8 cellular contexts compared by ENCODE assay signal in the genomic region with DNA sequence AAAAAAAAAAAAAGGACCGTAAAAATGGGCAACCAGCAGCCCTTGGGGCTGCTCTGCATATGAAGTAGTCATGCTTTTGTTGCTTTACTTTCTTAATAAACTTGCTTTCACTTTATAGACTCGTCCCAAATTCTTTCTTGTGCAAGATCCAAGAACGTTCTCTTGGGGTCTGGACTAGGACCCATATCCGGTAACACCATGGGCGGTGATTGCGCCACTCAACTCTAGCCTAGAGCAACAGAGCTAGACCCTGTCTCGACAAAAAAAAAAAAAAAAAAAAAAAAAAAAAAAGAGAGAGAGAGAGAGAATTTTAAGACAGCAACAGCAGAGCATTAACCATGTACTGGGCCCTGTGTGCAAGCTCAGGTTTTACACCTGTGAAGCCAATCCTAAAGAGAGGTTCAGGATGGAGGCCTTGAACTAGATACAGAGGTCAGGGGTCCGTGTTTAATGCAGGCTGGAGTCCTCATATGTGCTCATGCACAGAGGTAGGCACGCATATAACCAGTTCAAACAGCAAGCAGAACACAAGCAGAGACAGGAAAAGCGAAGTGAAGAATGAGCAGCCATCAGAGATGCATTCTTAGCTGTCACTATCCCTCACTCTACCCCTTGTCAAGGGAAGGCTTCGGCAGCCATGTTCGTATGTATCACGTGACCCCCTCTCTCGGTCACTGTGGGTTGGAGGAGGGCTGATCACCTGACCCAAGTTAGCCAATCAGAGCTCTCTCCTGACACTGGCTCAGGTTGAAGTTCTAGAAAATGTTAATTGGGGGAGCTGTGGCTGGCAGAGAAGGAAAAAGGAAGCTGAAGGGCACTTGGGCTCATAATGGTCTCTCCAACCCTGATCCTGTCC. TPM values are rescaled to one million over a fixed set of nuclear protein-coding genes. Genes with fewer than 3 reads are reported as not detected.
DNase-seq lines count a peak whose midpoint lies in the region; ATAC-seq and TF ChIP-seq lines count a peak whose summit lies in the region.

No MANE protein-coding gene starts in this region.

- DNase-seq in Right ventricle myocardium inferior (ENCODE audit: missing footprints) (peak; percentile 68), left ventricle myocardium inferior (no peak), fibroblast of pulmonary artery (ENCODE audit: low read depth) (peak; percentile 26), type B pancreatic cell (ENCODE audit: extremely low spot score, unreplicated experiment) (no peak)
- peak; percentile 17 to 52 for DNase-seq in stimulated activated naive CD8-positive, alpha-beta T cell treated with anti-CD3 and anti-CD28 coated beads, Interleukin-15, amount 100 ng/mL, for 72 hours

- H3K9me3 Mint-ChIP-seq in stimulated activated naive CD8-positive, alpha-beta T cell treated with anti-CD3 and anti-CD28 coated beads, Interleukin-15, amount 100 ng/mL, for 72 hours: no peaks in the 10 kb centered on the region
- no peaks in the 10 kb centered on the region for H3K9me3 Mint-ChIP-seq in type B pancreatic cell

- H3F3A ChIP-seq in OCI-LY1 (ENCODE audit: insufficient read depth, low read length): no peaks in the 10 kb centered on the region

- H3K27ac ChIP-seq in left ventricle myocardium inferior (replicated peaks) (no peak overlapping the region), OCI-LY1 (ENCODE audit: low read depth, low read length, poor library complexity, severe bottlenecking) (no peak overlapping the region)

- H3K27me3 Mint-ChIP-seq in stimulated activated naive CD8-positive, alpha-beta T cell treated with anti-CD3 and anti-CD28 coated beads, Interleukin-15, amount 100 ng/mL, for 72 hours: peaks cover 9% of the 10 kb centered on the region
- H3K27me3 Mint-ChIP-seq in type B pancreatic cell: no peaks in the 10 kb centered on the region

- no peaks in the 10 kb centered on the region for H3K9me2 ChIP-seq in OCI-LY1 (ENCODE audit: low read depth, low read length)

- H3K4me1 Mint-ChIP-seq in stimulated activated naive CD8-positive, alpha-beta T cell treated with anti-CD3 and anti-CD28 coated beads, Interleukin-15, amount 100 ng/mL, for 72 hours: peaks cover 11% of the 10 kb centered on the region
- H3K4me1 Mint-ChIP-seq in type B pancreatic cell (ENCODE audit: unreplicated experiment): peaks cover 6% of the 10 kb centered on the region

- no peak overlapping the region for H3K27ac Mint-ChIP-seq in stimulated activated naive CD8-positive, alpha-beta T cell treated with anti-CD3 and anti-CD28 coated beads, Interleukin-15, amount 100 ng/mL, for 72 hours
- H3K27ac Mint-ChIP-seq in type B pancreatic cell: no peak overlapping the region

- peak; percentile 49 for ATAC-seq in Right ventricle myocardium inferior
- peak; percentile 45 for ATAC-seq in stimulated activated naive CD8-positive, alpha-beta T cell treated with anti-CD3 and anti-CD28 coated beads, Interleukin-15, amount 100 ng/mL, for 72 hours
- ATAC-seq in GM21515 (IDR thresholded peaks at IDR 0.05; ENCODE audit: unreplicated experiment): no peak
- ATAC-seq in HG03442 (IDR thresholded peaks at IDR 0.05; ENCODE audit: unreplicated experiment): no peak

- H3K27me3 ChIP-seq in left ventricle myocardium inferior (ENCODE audit: low read depth): no peaks in the 10 kb centered on the region
- peaks cover 4% of the 10 kb centered on the region; the same call in 1 of the 2 replicates for H3K27me3 ChIP-seq in OCI-LY1 (ENCODE audit: insufficient read depth, low read length)

- TF ChIP-seq CTCF in left ventricle myocardium inferior (IDR thresholded peaks at IDR 0.05; ENCODE audit: borderline replicate concordance) (no peak), OCI-LY1 (IDR thresholded peaks at IDR 0.05; ENCODE audit: low read length) (no peak), fibroblast of pulmonary artery (IDR thresholded peaks at IDR 0.05; ENCODE audit: low read length, missing control alignments) (no peak), type B pancreatic cell (conservative IDR thresholded peaks at IDR 0.05) (no peak)

- peak overlapping the region; percentile 75 for H2AFZ ChIP-seq in OCI-LY1 (ENCODE audit: low read length)

- no peak overlapping the region for H3K4me3 Mint-ChIP-seq in stimulated activated naive CD8-positive, alpha-beta T cell treated with anti-CD3 and anti-CD28 coated beads, Interleukin-15, amount 100 ng/mL, for 72 hours
- no peak overlapping the region for H3K4me3 Mint-ChIP-seq in type B pancreatic cell

- H3K4me2 ChIP-seq in OCI-LY1 (ENCODE audit: low read length): peak overlapping the region; percentile 35; the same call in 1 of the 2 replicates

- H3K4me3 ChIP-seq in left ventricle myocardium inferior: no peak overlapping the region
- peak overlapping the region; percentile 30 for H3K4me3 ChIP-seq in OCI-LY1 (ENCODE audit: low read depth, low read length, poor library complexity, severe bottlenecking)
- no peak overlapping the region for H3K4me3 ChIP-seq in fibroblast of pulmonary artery (replicated peaks; ENCODE audit: low read depth, low read length)

- H3K36me3 Mint-ChIP-seq in type B pancreatic cell: no peaks in the 10 kb centered on the region

- no peaks in the 10 kb centered on the region for H4K20me1 ChIP-seq in OCI-LY1 (ENCODE audit: insufficient read depth, low read length)

- no peaks in the 10 kb centered on the region for H3K79me2 ChIP-seq in OCI-LY1 (ENCODE audit: insufficient read depth, low read length)

- H3K36me3 ChIP-seq in left ventricle myocardium inferior (no peaks in the 10 kb centered on the region), OCI-LY1 (ENCODE audit: insufficient read depth, low read length) (no peaks in the 10 kb centered on the region; the same call in 1 of the 2 replicates)

- H3K9me3 ChIP-seq in left ventricle myocardium inferior (replicated peaks) (no peaks in the 10 kb centered on the region), OCI-LY1 (ENCODE audit: low read length) (no peaks in the 10 kb centered on the region)

- H3K4me1 ChIP-seq in left ventricle myocardium inferior: no peaks in the 10 kb centered on the region
- peaks cover 9% of the 10 kb centered on the region for H3K4me1 ChIP-seq in OCI-LY1 (ENCODE audit: insufficient read depth, low read length, severe bottlenecking)

- no peak overlapping the region for H3K9ac ChIP-seq in OCI-LY1 (ENCODE audit: low read length)

- intact Hi-C loops in Right ventricle myocardium inferior (cut with DNase I): no loop called here
- intact Hi-C loops in left ventricle myocardium inferior (cut with micrococcal nuclease): no loop called here

RNA-seq across cellular contexts. Expression of a gene that starts 16.7 kb away (rescaled TPM):
- total RNA-seq in Right ventricle myocardium inferior (0.32 TPM), left ventricle myocardium inferior (0.05 TPM), type B pancreatic cell (ENCODE audit: low replicate concordance) (0.24 and 0.55 TPM in 2 replicates)

RNA-seq across cellular contexts. Expression of a gene that starts 31.2 kb away (rescaled TPM):
- total RNA-seq in Right ventricle myocardium inferior (not detected), left ventricle myocardium inferior (not detected), type B pancreatic cell (ENCODE audit: low replicate concordance) (0.77 and 2.6 TPM in 2 replicates)

RNA-seq across cellular contexts. Expression of a gene that starts 48.1 kb away (rescaled TPM):
- total RNA-seq in Right ventricle myocardium inferior: 7.5 TPM
- 10.3 TPM for total RNA-seq in left ventricle myocardium inferior
- 14.8 and 25.7 TPM in 2 replicates for total RNA-seq in type B pancreatic cell (ENCODE audit: low replicate concordance)

RNA-seq across cellular contexts. Expression of a gene that starts 50.4 kb away (rescaled TPM):
- total RNA-seq in Right ventricle myocardium inferior (62.5 TPM), left ventricle myocardium inferior (49.5 TPM), type B pancreatic cell (ENCODE audit: low replicate concordance) (21.2 and 95.6 TPM in 2 replicates)

Comparison
In these comparisons a context has a peak if more than half of its experiments do, and no peak if none do; other contexts are left out.
1. DNase-seq: peak in Right ventricle myocardium inferior (single experiment), fibroblast of pulmonary artery (single experiment) and stimulated activated naive CD8-positive, alpha-beta T cell treated with anti-CD3 and anti-CD28 coated beads, Interleukin-15, amount 100 ng/mL, for 72 hours (2 of 2); none in left ventricle myocardium inferior (single experiment) and type B pancreatic cell (single experiment).
2. ATAC-seq: peak in Right ventricle myocardium inferior (single experiment) and stimulated activated naive CD8-positive, alpha-beta T cell treated with anti-CD3 and anti-CD28 coated beads, Interleukin-15, amount 100 ng/mL, for 72 hours (single experiment); none in GM21515 (single experiment) and HG03442 (single experiment).